ENCODE assay signal across 8 cellular contexts in the genomic region with DNA sequence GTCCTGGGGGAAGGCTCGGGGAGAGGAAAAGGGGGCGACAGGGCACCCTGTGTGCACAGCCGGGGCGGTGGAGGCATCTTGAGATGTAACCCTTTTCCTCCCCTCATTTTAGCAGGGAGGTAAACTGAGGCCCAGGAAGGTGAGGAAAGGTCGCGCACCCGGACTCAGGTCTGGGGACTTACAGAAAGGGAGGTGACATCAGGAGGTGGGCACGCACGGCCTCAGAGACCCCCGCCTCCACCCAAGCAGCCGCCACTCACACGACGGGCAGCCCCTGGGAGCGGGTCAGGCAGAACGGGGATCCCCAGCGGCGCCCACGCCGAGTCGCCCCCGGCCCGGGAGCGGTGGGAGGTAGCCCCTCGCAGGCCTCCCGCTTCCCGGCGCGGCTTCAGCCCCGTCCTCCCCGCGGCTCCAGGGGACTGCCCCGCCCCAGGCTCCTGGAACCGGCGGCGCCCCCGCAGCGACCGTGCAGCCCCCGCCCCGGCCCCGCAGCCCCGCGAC. TPM values are rescaled to one million over a fixed set of nuclear protein-coding genes. Genes with fewer than 3 reads are reported as not detected.
A peak's percentile ranks its signal among the peaks of the same experiment; 100 is the strongest.
DNase-seq lines count a peak whose midpoint lies in the region; ATAC-seq, FAIRE-seq and TF ChIP-seq lines count a peak whose summit lies in the region.

No MANE protein-coding gene starts in this region.

- TF ChIP-seq CTCF in BE2C (IDR thresholded peaks at IDR 0.05; ENCODE audit: low read depth, low read length) (no peak), OCI-LY1 (IDR thresholded peaks at IDR 0.05; ENCODE audit: low read length) (no peak), osteoblast (IDR thresholded peaks at IDR 0.05; ENCODE audit: extremely low read depth, low read depth, low read length) (no peak)

- no peaks in the 10 kb centered on the region for H3K9me2 ChIP-seq in OCI-LY1 (ENCODE audit: low read depth, low read length)

- H3K36me3 ChIP-seq in BE2C (no peaks in the 10 kb centered on the region), OCI-LY1 (ENCODE audit: insufficient read depth, low read length) (no peaks in the 10 kb centered on the region), endocrine pancreas (ENCODE audit: control insufficient read depth, insufficient read depth, low read length) (no peaks in the 10 kb centered on the region), osteoblast (ENCODE audit: insufficient read depth, low read length) (no peaks in the 10 kb centered on the region)

- no peaks in the 10 kb centered on the region for H4K20me1 ChIP-seq in OCI-LY1 (ENCODE audit: insufficient read depth, low read length)
- H4K20me1 ChIP-seq in osteoblast (ENCODE audit: insufficient read depth, low read length), result peaks cover 34% of the 10 kb centered on the region

- H3K27ac ChIP-seq in OCI-LY1 (ENCODE audit: low read depth, low read length, poor library complexity, severe bottlenecking) (no peak overlapping the region), osteoblast (ENCODE audit: low read depth, low read length) (peak overlapping the region; percentile 60)

- H2AFZ ChIP-seq in OCI-LY1 (ENCODE audit: low read length) (no peak overlapping the region), osteoblast (ENCODE audit: low read length) (no peak overlapping the region)

- H3K9me3 ChIP-seq in BE2C (no peaks in the 10 kb centered on the region), OCI-LY1 (ENCODE audit: low read length) (no peaks in the 10 kb centered on the region), endocrine pancreas (ENCODE audit: control insufficient read depth, low read length) (no peaks in the 10 kb centered on the region), osteoblast (ENCODE audit: low read depth, low read length) (no peaks in the 10 kb centered on the region)

- H3F3A ChIP-seq in OCI-LY1 (ENCODE audit: insufficient read depth, low read length), result no peaks in the 10 kb centered on the region

- H3K4me1 ChIP-seq in BE2C (no peaks in the 10 kb centered on the region), OCI-LY1 (ENCODE audit: insufficient read depth, low read length, severe bottlenecking) (peaks cover 10% of the 10 kb centered on the region), endocrine pancreas (ENCODE audit: control insufficient read depth, insufficient read depth, low read length) (no peaks in the 10 kb centered on the region), osteoblast (ENCODE audit: insufficient read depth, low read length) (peaks cover 6% of the 10 kb centered on the region)

- DNase-seq in BE2C, result no peak
- DNase-seq in osteoblast (ENCODE audit: insufficient read length, low spot score, missing footprints), result peak; percentile 86
- DNase-seq in NCI-H82 (lab: John Stamatoyannopoulos, UW), result no peak
- DNase-seq in NCI-H2081 (lab: John Stamatoyannopoulos, UW), result no peak
- no peak for DNase-seq in GM19239 (ENCODE audit: insufficient read length, low spot score)

- ATAC-seq in GM21576 (IDR thresholded peaks at IDR 0.05; ENCODE audit: unreplicated experiment), result peak; percentile 14

- peak overlapping the region; percentile 94 for H3K4me2 ChIP-seq in OCI-LY1 (ENCODE audit: low read length)
- H3K4me2 ChIP-seq in osteoblast (ENCODE audit: insufficient read depth, low read length), result peak overlapping the region; percentile 92

- H3K4me3 ChIP-seq in BE2C (ENCODE audit: low read depth, low read length), result peak overlapping the region; percentile 75
- peak overlapping the region; percentile 67 for H3K4me3 ChIP-seq in OCI-LY1 (ENCODE audit: low read depth, low read length, poor library complexity, severe bottlenecking)
- H3K4me3 ChIP-seq in endocrine pancreas (ENCODE audit: control insufficient read depth, insufficient read depth, low read length), result no peak overlapping the region
- H3K4me3 ChIP-seq in osteoblast (ENCODE audit: insufficient read depth, low read length), result peak overlapping the region; percentile 90

- H3K9ac ChIP-seq in OCI-LY1 (ENCODE audit: low read length) (peak overlapping the region; percentile 67), endocrine pancreas (ENCODE audit: control insufficient read depth, insufficient read depth, low read length) (peak overlapping the region; percentile 79)

- no peak for FAIRE-seq in GM19239 (lab: Jason Lieb, UNC)

- H3K27me3 ChIP-seq in BE2C, result no peaks in the 10 kb centered on the region
- peaks cover 9% of the 10 kb centered on the region; the same call in 1 of the 2 replicates for H3K27me3 ChIP-seq in OCI-LY1 (ENCODE audit: insufficient read depth, low read length)
- H3K27me3 ChIP-seq in endocrine pancreas (ENCODE audit: control insufficient read depth, insufficient read depth, low read length), result no peaks in the 10 kb centered on the region
- no peaks in the 10 kb centered on the region for H3K27me3 ChIP-seq in osteoblast (ENCODE audit: insufficient read depth, low read length)

- H3K79me2 ChIP-seq in OCI-LY1 (ENCODE audit: insufficient read depth, low read length), result no peaks in the 10 kb centered on the region
- H3K79me2 ChIP-seq in osteoblast (ENCODE audit: insufficient read depth, low read length), result peaks cover 54% of the 10 kb centered on the region

RNA-seq across cellular contexts. Expression of gene PIP5K1C, which starts 0.5 kb away (rescaled TPM):
- polyA plus RNA-seq in BE2C (2012; ENCODE audit: insufficient read depth, insufficient read length, low read depth), result 20.4 TPM
- total RNA-seq in osteoblast, result 30.4 and 31.5 TPM in 2 replicates

RNA-seq across cellular contexts. Expression of gene TJP3, which starts 8.4 kb away (rescaled TPM):
- polyA plus RNA-seq in BE2C (2012; ENCODE audit: insufficient read depth, insufficient read length, low read depth), result 0.65 TPM
- total RNA-seq in osteoblast, result not detected in 2 replicates
